In the genomic region with DNA sequence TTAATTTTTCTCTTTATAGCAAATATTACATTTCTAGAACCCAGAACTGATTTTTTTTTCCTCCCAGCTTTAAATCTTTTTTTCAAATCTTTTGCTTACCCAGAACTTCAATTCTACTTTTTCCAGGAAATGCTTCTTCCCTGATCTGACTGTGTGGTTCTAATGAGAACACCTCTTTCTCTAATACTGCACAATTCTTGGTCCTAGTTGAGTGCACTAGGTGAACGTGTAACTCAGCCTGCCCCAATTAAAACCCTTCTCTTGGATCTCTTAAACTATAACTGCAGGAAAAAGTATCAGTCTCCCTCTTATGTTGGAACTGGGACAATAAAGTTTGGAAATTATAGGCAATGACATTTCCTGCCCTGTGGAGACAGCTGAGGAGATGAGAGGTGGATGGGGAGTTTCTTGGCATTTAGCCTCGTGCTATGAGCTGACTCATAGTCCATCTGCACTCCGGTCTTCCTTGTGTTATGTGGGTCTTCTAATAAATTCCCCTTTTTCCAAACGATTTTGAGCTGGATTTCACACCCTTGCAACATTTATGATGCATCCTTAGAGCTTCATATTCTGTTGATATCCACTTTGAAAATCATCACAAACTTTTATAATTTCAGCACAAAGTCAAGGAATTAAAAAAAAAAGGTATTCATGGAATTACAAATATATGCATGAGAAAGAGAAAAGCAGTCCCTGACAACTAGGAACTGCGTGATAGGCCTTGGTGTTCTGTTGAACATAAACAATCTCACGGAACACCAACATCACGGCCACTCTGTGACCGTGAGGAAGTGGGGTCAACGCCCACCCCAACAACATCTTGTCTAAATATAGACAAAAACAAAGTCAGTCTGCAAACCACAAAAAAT, we compare ENCODE assay signal across 7 cellular contexts. TPM values are rescaled to one million over a fixed set of nuclear protein-coding genes. Genes with fewer than 3 reads are reported as not detected.
DNase-seq lines count a peak whose midpoint lies in the region; ATAC-seq, FAIRE-seq and TF ChIP-seq lines count a peak whose summit lies in the region.

No MANE protein-coding gene starts in this region.

- H3K27ac ChIP-seq in SK-N-SH (ENCODE audit: low read depth in 2 of 2, low read length in 1 of 2) (peak overlapping the region; percentile 51 to 72; a peak in 3 of 4 replicates), gastroesophageal sphincter (peak overlapping the region in 1 of 4 donors; percentile 0), kidney (ENCODE audit: low read depth in 2 of 2, low read length in 2 of 2) (no peak overlapping the region)

- H3K9ac ChIP-seq in SK-N-SH (no peak overlapping the region), kidney (ENCODE audit: low read length in 2 of 2) (no peak overlapping the region)

- no peaks in the 10 kb centered on the region for H3K9me2 ChIP-seq in SK-N-SH

- 22% methylated on average over 9 of the region's 9 CpGs for WGBS in SK-N-SH (ENCODE audit: low lambda C conversion rate)
- 8 to 15% methylated on average over 9 of the region's 9 CpGs for WGBS in gastroesophageal sphincter (ENCODE audit: low coverage in 1 of 2), 2 donors

- H3K36me3 Mint-ChIP-seq in stimulated activated naive B cell treated with anti-CD40 and anti-IgM and Interleukin-4, amounts not matched to agents 10 μg/mL and 1 μg/mL and 100 μg/mL, for 72 hours, result peaks cover 0 to 2% of the 10 kb centered on the region in 2 donors
- H3K36me3 Mint-ChIP-seq in activated CD8-positive, alpha-beta memory T cell treated with anti-CD3 and anti-CD28 coated beads, Interleukin-2, amount 10 ng/mL, durations not matched to agents 7 days and 5 days, result no peaks in the 10 kb centered on the region

- TF ChIP-seq CTCF in HFF-Myc (IDR thresholded peaks at IDR 0.05; ENCODE audit: low read depth, low read length, missing control alignments) (no peak), SK-N-SH (IDR thresholded peaks at IDR 0.05) (no peak), gastroesophageal sphincter (IDR thresholded peaks at IDR 0.05) (no peak), kidney (IDR thresholded peaks at IDR 0.05; ENCODE audit: borderline replicate concordance, extremely low read depth, insufficient read depth) (no peak)

- H3F3A ChIP-seq in SK-N-SH (replicated peaks; ENCODE audit: insufficient read depth), result peaks cover 24% of the 10 kb centered on the region

- H3K27me3 Mint-ChIP-seq in stimulated activated naive B cell treated with anti-CD40 and anti-IgM and Interleukin-4, amounts not matched to agents 10 μg/mL and 1 μg/mL and 100 μg/mL, for 72 hours, result no peaks in the 10 kb centered on the region
- peaks cover 2% of the 10 kb centered on the region for H3K27me3 Mint-ChIP-seq in activated CD8-positive, alpha-beta memory T cell treated with anti-CD3 and anti-CD28 coated beads, Interleukin-2, amount 10 ng/mL, durations not matched to agents 7 days and 5 days

- no peaks in the 10 kb centered on the region for H3K9me3 Mint-ChIP-seq in stimulated activated naive B cell treated with anti-CD40 and anti-IgM and Interleukin-4, amounts not matched to agents 10 μg/mL and 1 μg/mL and 100 μg/mL, for 72 hours
- no peaks in the 10 kb centered on the region for H3K9me3 Mint-ChIP-seq in activated CD8-positive, alpha-beta memory T cell treated with anti-CD3 and anti-CD28 coated beads, Interleukin-2, amount 10 ng/mL, durations not matched to agents 7 days and 5 days (ENCODE audit: low read depth)

- no peak overlapping the region for H3K4me3 Mint-ChIP-seq in stimulated activated naive B cell treated with anti-CD40 and anti-IgM and Interleukin-4, amounts not matched to agents 10 μg/mL and 1 μg/mL and 100 μg/mL, for 72 hours
- H3K4me3 Mint-ChIP-seq in activated CD8-positive, alpha-beta memory T cell treated with anti-CD3 and anti-CD28 coated beads, Interleukin-2, amount 10 ng/mL, durations not matched to agents 7 days and 5 days, result no peak overlapping the region

- CTCF ChIA-PET in SK-N-SH (lab: Yijun Ruan, JAX), result interaction anchor here (1.2 kb wide), 1 partner anchor 192 kb away, joined by 5 read pairs; no protein-coding TSS in a partner anchor
- CTCF ChIA-PET in activated CD8-positive, alpha-beta memory T cell treated with anti-CD3 and anti-CD28 coated beads, Interleukin-2, amount 10 ng/mL, durations not matched to agents 7 days and 5 days (lab: Charles Lee), result interaction anchor here (1.4 to 2.5 kb wide), 2 partner anchors 190 to 191 kb away, joined by 3 to 24 read pairs; no protein-coding TSS in a partner anchor

- no peaks in the 10 kb centered on the region for H4K20me1 ChIP-seq in SK-N-SH (ENCODE audit: insufficient read depth)

- TF ChIP-seq RAD21 in SK-N-SH (IDR thresholded peaks at IDR 0.05; ENCODE audit: low read length), result no peak

- H3K27ac Mint-ChIP-seq in stimulated activated naive B cell treated with anti-CD40 and anti-IgM and Interleukin-4, amounts not matched to agents 10 μg/mL and 1 μg/mL and 100 μg/mL, for 72 hours, result no peak overlapping the region
- no peak overlapping the region for H3K27ac Mint-ChIP-seq in activated CD8-positive, alpha-beta memory T cell treated with anti-CD3 and anti-CD28 coated beads, Interleukin-2, amount 10 ng/mL, durations not matched to agents 7 days and 5 days

- POLR2A ChIA-PET in SK-N-SH (lab: Yijun Ruan, JAX), result no interaction called here

- intact Hi-C loops in kidney (cut with DNase I), result no loop called here

- TF ChIP-seq EP300 in SK-N-SH (IDR thresholded peaks at IDR 0.05; ENCODE audit: borderline replicate concordance in 1 of 2, low read depth in 1 of 2, low read length in 1 of 2), result no peak
- TF ChIP-seq EP300 in gastroesophageal sphincter (IDR thresholded peaks at IDR 0.05), result no peak

- H2AFZ ChIP-seq in SK-N-SH (ENCODE audit: low read depth), result no peak overlapping the region

- H3K4me1 ChIP-seq in SK-N-SH (ENCODE audit: control insufficient read depth in 1 of 2, insufficient read depth in 2 of 2, low read depth in 1 of 2, low read length in 1 of 2) (peaks cover 7 to 16% of the 10 kb centered on the region in 2 experiments), gastroesophageal sphincter (peaks cover 10 to 19% (median 11%) of the 10 kb centered on the region in 3 donors), kidney (ENCODE audit: control insufficient read depth in 1 of 2, insufficient read depth in 1 of 2, low read depth in 1 of 2, low read length in 2 of 2) (peaks cover 4 to 8% of the 10 kb centered on the region in 2 donors)

- DNase-seq in HFF-Myc (ENCODE audit: extremely low read depth, low read depth), result peak; percentile 93
- no peak for DNase-seq in SK-N-SH
- DNase-seq in stimulated activated naive B cell treated with anti-CD40 and anti-IgM and Interleukin-4, amounts not matched to agents 10 μg/mL and 1 μg/mL and 100 μg/mL, for 72 hours, result no peak
- DNase-seq in kidney, result no peak
- DNase-seq in activated CD8-positive, alpha-beta memory T cell treated with anti-CD3 and anti-CD28 coated beads, Interleukin-2, amount 10 ng/mL, durations not matched to agents 7 days and 5 days, result no peak

- ATAC-seq in gastroesophageal sphincter (peak; percentile 50), GM18505 (IDR thresholded peaks at IDR 0.05; ENCODE audit: unreplicated experiment) (no peak)
- ATAC-seq in stimulated activated naive B cell treated with anti-CD40 and anti-IgM and Interleukin-4, amounts not matched to agents 10 μg/mL and 1 μg/mL and 100 μg/mL, for 72 hours (replicated peaks), result peak; percentile 44 to 45
- no peak for ATAC-seq in activated CD8-positive, alpha-beta memory T cell treated with anti-CD3 and anti-CD28 coated beads, Interleukin-2, amount 10 ng/mL, durations not matched to agents 7 days and 5 days

- H3K4me3 ChIP-seq in HFF-Myc (replicated peaks; ENCODE audit: low read depth, low read length), result no peak overlapping the region
- no peak overlapping the region for H3K4me3 ChIP-seq in SK-N-SH (ENCODE audit: low read depth in 2 of 2, low read length in 1 of 2)
- H3K4me3 ChIP-seq in gastroesophageal sphincter, result no peak overlapping the region
- H3K4me3 ChIP-seq in kidney (ENCODE audit: low read length in 2 of 2), result no peak overlapping the region

- H3K79me2 ChIP-seq in SK-N-SH (ENCODE audit: insufficient read depth), result no peaks in the 10 kb centered on the region

- H3K36me3 ChIP-seq in SK-N-SH (replicated peaks in 1 of 2; ENCODE audit: control insufficient read depth in 1 of 2, insufficient read depth in 2 of 2, low read length in 1 of 2) (no peaks in the 10 kb centered on the region), gastroesophageal sphincter (no peaks in the 10 kb centered on the region), kidney (ENCODE audit: control insufficient read depth in 1 of 2, insufficient read depth in 2 of 2, low read length in 2 of 2) (no peaks in the 10 kb centered on the region)

- no peak for FAIRE-seq in kidney (lab: Jason Lieb, UNC)

- TF ChIP-seq POLR2A in gastroesophageal sphincter (IDR thresholded peaks at IDR 0.05) (no peak), GM18505 (IDR thresholded peaks at IDR 0.05; ENCODE audit: borderline replicate concordance, extremely low read depth, insufficient read depth, insufficient read length) (no peak)

- H3K27me3 ChIP-seq in SK-N-SH (ENCODE audit: insufficient read depth), result no peaks in the 10 kb centered on the region
- no peaks in the 10 kb centered on the region for H3K27me3 ChIP-seq in gastroesophageal sphincter

- H3K4me1 Mint-ChIP-seq in stimulated activated naive B cell treated with anti-CD40 and anti-IgM and Interleukin-4, amounts not matched to agents 10 μg/mL and 1 μg/mL and 100 μg/mL, for 72 hours, result peaks cover 11 to 14% of the 10 kb centered on the region in 2 donors
- peaks cover 9% of the 10 kb centered on the region for H3K4me1 Mint-ChIP-seq in activated CD8-positive, alpha-beta memory T cell treated with anti-CD3 and anti-CD28 coated beads, Interleukin-2, amount 10 ng/mL, durations not matched to agents 7 days and 5 days

- H3K9me3 ChIP-seq in SK-N-SH (no peaks in the 10 kb centered on the region), gastroesophageal sphincter (no peaks in the 10 kb centered on the region), kidney (ENCODE audit: control insufficient read depth in 1 of 2, low read length in 2 of 2) (no peaks in the 10 kb centered on the region)

- H3K4me2 ChIP-seq in SK-N-SH, result peak overlapping the region; percentile 54

TF ChIP-seq in SK-N-SH, 30 proteins besides CTCF, POLR2A, EP300 and RAD21 (continues in another document):
- no peak for TF ChIP-seq MXI1 (IDR thresholded peaks at IDR 0.05; ENCODE audit: low read depth, low read length)
- TF ChIP-seq, protein P1, sequence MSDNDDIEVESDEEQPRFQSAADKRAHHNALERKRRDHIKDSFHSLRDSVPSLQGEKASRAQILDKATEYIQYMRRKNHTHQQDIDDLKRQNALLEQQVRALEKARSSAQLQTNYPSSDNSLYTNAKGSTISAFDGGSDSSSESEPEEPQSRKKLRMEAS (IDR thresholded peaks at IDR 0.05; ENCODE audit: low read depth), result peak; percentile 61
- TF ChIP-seq NFIC (IDR thresholded peaks at IDR 0.05; ENCODE audit: borderline replicate concordance), result peak; percentile 87
- peak; percentile 76; the same call in 1 of the 2 replicates for TF ChIP-seq FOSL2 (IDR thresholded peaks at IDR 0.05; ENCODE audit: borderline replicate concordance, low read depth)

RNA-seq across cellular contexts. Expression of gene BRMS1L, which starts 52.4 kb away (rescaled TPM):
- polyA plus RNA-seq in SK-N-SH (2012; rRNA removed), result 7.1 and 9.1 TPM in 2 replicates
- 9.7 and 11.0 TPM in 2 replicates for polyA plus RNA-seq in SK-N-SH (2012; cell fraction: cytosol; rRNA removed)
- polyA plus RNA-seq in SK-N-SH (2012; cell fraction: nucleus; rRNA removed), result 3.0 and 9.3 TPM in 2 replicates
- total RNA-seq in gastroesophageal sphincter, result 1 to 10 TPM; 5.4 to 8.9 (median 7.0) TPM
- total RNA-seq in kidney, result 7.3 TPM
- polyA plus RNA-seq in kidney (ENCODE audit: insufficient read depth, low read depth, low replicate concordance), result 9.0 TPM
- 1 to 10 TPM; 4.0 to 5.3 TPM for total RNA-seq in activated CD8-positive, alpha-beta memory T cell treated with anti-CD3 and anti-CD28 coated beads, Interleukin-2, amount 10 ng/mL, durations not matched to agents 7 days and 5 days

Comparison
In these comparisons a context has a peak if more than half of its experiments do, and no peak if none do; other contexts are left out.
1. H3K27ac ChIP-seq: peak in SK-N-SH (2 of 2); none in kidney (0 of 2).
2. ATAC-seq: peak in gastroesophageal sphincter (single experiment) and stimulated activated naive B cell treated with anti-CD40 and anti-IgM and Interleukin-4, amounts not matched to agents 10 μg/mL and 1 μg/mL and 100 μg/mL, for 72 hours (2 of 2); none in GM18505 (single experiment) and activated CD8-positive, alpha-beta memory T cell treated with anti-CD3 and anti-CD28 coated beads, Interleukin-2, amount 10 ng/mL, durations not matched to agents 7 days and 5 days (single experiment).